In the genomic region with DNA sequence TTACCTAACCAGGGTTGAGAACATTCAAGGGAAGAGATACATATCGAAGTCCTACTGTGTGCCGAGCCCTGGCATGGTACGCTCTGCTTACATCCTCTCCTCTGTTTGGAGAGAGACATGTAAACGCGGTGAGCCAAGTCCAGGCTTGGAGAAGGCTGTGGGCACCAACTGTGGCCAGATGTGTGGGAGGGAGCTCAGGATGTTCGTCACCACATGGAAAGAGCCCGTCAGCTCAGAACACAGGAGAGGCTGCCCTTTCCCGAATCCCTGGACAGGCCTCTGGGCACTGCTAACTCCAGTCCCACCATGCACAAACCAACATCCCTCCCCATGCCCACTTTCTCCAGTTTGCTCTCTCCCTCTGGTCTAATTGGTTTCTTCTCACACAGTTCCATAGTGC, we compare ENCODE assay signal across 27 cellular contexts.
"Had no signal": no experiment of that assay in that cellular context is flagged by ENCODE, and none has a peak within 500 bp of the region (broad histone marks: within the 10 kb centered on the region; RNA-seq: fewer than 3 reads in every experiment).

No MANE protein-coding gene starts in this region.

- DNase-seq: activated CD4-positive, alpha-beta T cell treated with anti-CD3 and anti-CD28 coated beads for 48 hours; activated CD4-positive, alpha-beta T cell treated with anti-CD3 and anti-CD28 coated beads, Interleukin-2, amount 50 U/mL, for 4 hours; activated CD4-positive, CD25-positive, alpha-beta regulatory T cell treated with anti-CD3 and anti-CD28 coated beads, Interleukin-2, amount 50 U/mL, for 72 hours; activated CD8-positive, alpha-beta memory T cell treated with anti-CD3 and anti-CD28 coated beads, Interleukin-2, amount 10 ng/mL, durations not matched to agents 7 days and 5 days; activated CD8-positive, alpha-beta T cell treated with anti-CD3 and anti-CD28 coated beads, Interleukin-2, amount 10 ng/mL, durations not matched to agents 7 days and 5 days; activated effector memory CD4-positive, alpha-beta T cell treated with anti-CD3 and anti-CD28 coated beads, Interleukin-2, amount 50 U/mL, for 16 hours; activated naive CD4-positive, alpha-beta T cell treated with Interleukin-2 at 50 U/mL for 16 hours; activated naive CD8-positive, alpha-beta T cell treated with anti-CD3 and anti-CD28 coated beads, Interleukin-2, amount 50 U/mL, for 24 hours; activated T-cell treated with anti-CD3 and anti-CD28 coated beads, Interleukin-2, amount 50 U/mL, for 4 hours; amniotic stem cell; MG63; MV-4-11; NCI-H1092 treated with DMSO at 0.1 percent for 48 hours; NCI-H1417 treated with DMSO at 0.1 percent for 48 hours; NCI-H1694 treated with DMSO at 0.1 percent for 48 hours; NCI-H2029 treated with DMSO at 0.1 percent for 48 hours; NCI-H510A treated with DMSO at 0.1 percent for 48 hours; PC-3; SHP77 treated with DMSO at 0.1 percent for 48 hours; T-helper 9 cell had no signal

- ATAC-seq: activated CD8-positive, alpha-beta memory T cell treated with anti-CD3 and anti-CD28 coated beads, Interleukin-2, amount 10 ng/mL, durations not matched to agents 7 days and 5 days; activated CD8-positive, alpha-beta T cell treated with anti-CD3 and anti-CD28 coated beads, Interleukin-2, amount 10 ng/mL, durations not matched to agents 7 days and 5 days; activated naive CD4-positive, alpha-beta T cell treated with anti-CD3 and anti-CD28 coated beads, Interleukin-2, amount 50 U/mL, for 72 hours; activated naive CD8-positive, alpha-beta T cell treated with anti-CD3 and anti-CD28 coated beads, Interleukin-2, amount 50 U/mL, for 24 hours; activated T-cell treated with anti-CD3 and anti-CD28 coated beads, Interleukin-2, amount 50 U/mL, for 4 hours; PC-3; WTC11 had no signal

- FAIRE-seq: RCC 7860 had no signal

- H3K27me3 ChIP-seq: ascending aorta, cardiac muscle cell, MG63 had no signal

- H3K4me3 Mint-ChIP-seq: activated CD8-positive, alpha-beta memory T cell treated with anti-CD3 and anti-CD28 coated beads, Interleukin-2, amount 10 ng/mL, durations not matched to agents 7 days and 5 days; activated CD8-positive, alpha-beta T cell treated with anti-CD3 and anti-CD28 coated beads, Interleukin-2, amount 10 ng/mL, durations not matched to agents 7 days and 5 days; activated naive CD8-positive, alpha-beta T cell treated with anti-CD3 and anti-CD28 coated beads, Interleukin-2, amount 50 U/mL, for 24 hours; activated T-cell treated with anti-CD3 and anti-CD28 coated beads, Interleukin-2, amount 50 U/mL, for 4 hours; brain; T-helper 1 cell treated with Interleukin-12 subunit alpha and Interleukin-12 subunit beta and Interleukin-4 antibody, amounts not matched to agents 30 μg/mL and 1 μg/mL, for 36 hours; WTC11 had no signal

- H3K9me3 Mint-ChIP-seq: activated naive CD4-positive, alpha-beta T cell treated with anti-CD3 and anti-CD28 coated beads, Interleukin-2, amount 50 U/mL, for 72 hours; activated naive CD8-positive, alpha-beta T cell treated with anti-CD3 and anti-CD28 coated beads, Interleukin-2, amount 50 U/mL, for 24 hours; activated T-cell treated with anti-CD3 and anti-CD28 coated beads, Interleukin-2, amount 50 U/mL, for 4 hours; brain; T-helper 1 cell treated with Interleukin-12 subunit alpha and Interleukin-12 subunit beta and Interleukin-4 antibody, amounts not matched to agents 30 μg/mL and 1 μg/mL, for 36 hours; WTC11 had no signal

- H3K4me1 Mint-ChIP-seq: activated CD8-positive, alpha-beta memory T cell treated with anti-CD3 and anti-CD28 coated beads, Interleukin-2, amount 10 ng/mL, durations not matched to agents 7 days and 5 days; activated naive CD8-positive, alpha-beta T cell treated with anti-CD3 and anti-CD28 coated beads, Interleukin-2, amount 50 U/mL, for 24 hours; brain had no signal

- H3K27ac Mint-ChIP-seq: activated CD8-positive, alpha-beta memory T cell treated with anti-CD3 and anti-CD28 coated beads, Interleukin-2, amount 10 ng/mL, durations not matched to agents 7 days and 5 days; activated CD8-positive, alpha-beta T cell treated with anti-CD3 and anti-CD28 coated beads, Interleukin-2, amount 10 ng/mL, durations not matched to agents 7 days and 5 days; activated naive CD4-positive, alpha-beta T cell treated with anti-CD3 and anti-CD28 coated beads, Interleukin-2, amount 50 U/mL, for 72 hours; activated naive CD8-positive, alpha-beta T cell treated with anti-CD3 and anti-CD28 coated beads, Interleukin-2, amount 50 U/mL, for 24 hours; brain; T-helper 1 cell treated with Interleukin-12 subunit alpha and Interleukin-12 subunit beta and Interleukin-4 antibody, amounts not matched to agents 30 μg/mL and 1 μg/mL, for 36 hours; WTC11 had no signal

- H3K27me3 Mint-ChIP-seq: activated CD8-positive, alpha-beta memory T cell treated with anti-CD3 and anti-CD28 coated beads, Interleukin-2, amount 10 ng/mL, durations not matched to agents 7 days and 5 days; activated naive CD8-positive, alpha-beta T cell treated with anti-CD3 and anti-CD28 coated beads, Interleukin-2, amount 50 U/mL, for 24 hours; brain had no signal

- H3K4me3 ChIP-seq: ascending aorta, cardiac muscle cell, MG63 had no signal
